Comparison of ENCODE assay signal across 1 cellular context in genomic region chr1:230977781-230978490, GRCh38.
A peak's percentile ranks its signal among the peaks of the same experiment; 100 is the strongest.
TF ChIP-seq lines count a peak whose summit lies in the region.

No MANE protein-coding gene starts in this region.

TF ChIP-seq in HEK293, 187 proteins besides CTCF, POLR2A, EP300 and RAD21 (continued from another document and continues in another):
- TF ChIP-seq ZSCAN18 (tag by site-specific recombination; IDR thresholded peaks at IDR 0.05) = no peak
- TF ChIP-seq ZNF776 (tag by site-specific recombination; IDR thresholded peaks at IDR 0.05; ENCODE audit: borderline replicate concordance) = no peak
- TF ChIP-seq ZFP37 (tag by site-specific recombination; IDR thresholded peaks at IDR 0.05) = 0 out of 2 replicates have a peak, but pooled peaks have one; percentile 52
- TF ChIP-seq ZEB2 (tag by site-specific recombination; IDR thresholded peaks at IDR 0.05) = peak; percentile 82
- no peak for TF ChIP-seq ZNF514 (tag by site-specific recombination; IDR thresholded peaks at IDR 0.05)
- peak; percentile 81 for TF ChIP-seq HIC1 (tag by site-specific recombination; IDR thresholded peaks at IDR 0.05)
- no peak; the same call in none of the 2 replicates for TF ChIP-seq ZNF2 (tag by site-specific recombination; IDR thresholded peaks at IDR 0.05)
- TF ChIP-seq ZNF837 (tag by site-specific recombination; IDR thresholded peaks at IDR 0.05) = no peak
- no peak for TF ChIP-seq ZNF426 (tag by site-specific recombination; IDR thresholded peaks at IDR 0.05)
- peak; percentile 47; the same call in 1 of the 2 replicates for TF ChIP-seq ZSCAN4 (tag by site-specific recombination; IDR thresholded peaks at IDR 0.05)
- no peak for TF ChIP-seq ZBTB10 (tag by site-specific recombination; IDR thresholded peaks at IDR 0.05)
- TF ChIP-seq ZNF549 (tag by site-specific recombination; IDR thresholded peaks at IDR 0.05) = no peak
- no peak; the same call in 1 of the 2 replicates for TF ChIP-seq INSM2 (tag by site-specific recombination; IDR thresholded peaks at IDR 0.05)
- no peak for TF ChIP-seq ZFP41 (tag by site-specific recombination; IDR thresholded peaks at IDR 0.05; ENCODE audit: borderline replicate concordance)
- no peak for TF ChIP-seq ZNF223 (tag by site-specific recombination; IDR thresholded peaks at IDR 0.05)
- TF ChIP-seq OVOL3 (tag by site-specific recombination; IDR thresholded peaks at IDR 0.05) = no peak
- no peak for TF ChIP-seq ZNF626 (tag by site-specific recombination; IDR thresholded peaks at IDR 0.05)
- TF ChIP-seq ZBTB1 (tag by site-specific recombination; IDR thresholded peaks at IDR 0.05) = no peak
- TF ChIP-seq ZNF830 (tag by site-specific recombination; IDR thresholded peaks at IDR 0.05; ENCODE audit: low read depth) = no peak
- TF ChIP-seq ZBTB17 (tag by site-specific recombination; IDR thresholded peaks at IDR 0.05) = peak; percentile 91
- peak; percentile 69; the same call in 1 of the 2 replicates for TF ChIP-seq ZNF501 (tag by site-specific recombination; IDR thresholded peaks at IDR 0.05)
- TF ChIP-seq ZNF184 (tag by site-specific recombination; IDR thresholded peaks at IDR 0.05) = 0 out of 2 replicates have a peak, but pooled peaks have one; percentile 29
- no peak for TF ChIP-seq ZNF221 (tag by site-specific recombination; IDR thresholded peaks at IDR 0.05; ENCODE audit: borderline replicate concordance)
- no peak for TF ChIP-seq SALL2 (tag by site-specific recombination; IDR thresholded peaks at IDR 0.05; ENCODE audit: borderline replicate concordance)
- no peak for TF ChIP-seq ZNF239 (tag by site-specific recombination; IDR thresholded peaks at IDR 0.05)
- peak; percentile 78 for TF ChIP-seq ZNF561 (tag by site-specific recombination; IDR thresholded peaks at IDR 0.05; ENCODE audit: borderline replicate concordance)
- no peak for TF ChIP-seq GLI4 (tag by site-specific recombination; IDR thresholded peaks at IDR 0.05)
- no peak for TF ChIP-seq PBX3 (CRISPR knock-in tag; IDR thresholded peaks at IDR 0.05)
- peak; percentile 90 for TF ChIP-seq ZFHX2 (tag by site-specific recombination; conservative IDR thresholded peaks at IDR 0.05)
- peak; percentile 57 for TF ChIP-seq KLF1 (tag by site-specific recombination; IDR thresholded peaks at IDR 0.05)
- TF ChIP-seq PRDM1 (tag by site-specific recombination; IDR thresholded peaks at IDR 0.05) = no peak
- no peak for TF ChIP-seq ZNF26 (tag by site-specific recombination; IDR thresholded peaks at IDR 0.05)
- TF ChIP-seq ZNF548 (tag by site-specific recombination; IDR thresholded peaks at IDR 0.05) = no peak
- TF ChIP-seq ZSCAN16 (tag by site-specific recombination; IDR thresholded peaks at IDR 0.05) = no peak
- TF ChIP-seq ZBTB21 (tag by site-specific recombination; IDR thresholded peaks at IDR 0.05) = no peak
- TF ChIP-seq ZNF488 (tag by site-specific recombination; IDR thresholded peaks at IDR 0.05) = no peak
- no peak for TF ChIP-seq ZBTB48 (tag by site-specific recombination; IDR thresholded peaks at IDR 0.05)
- TF ChIP-seq ZSCAN23 (tag by site-specific recombination; IDR thresholded peaks at IDR 0.05) = no peak
- no peak for TF ChIP-seq HOXC10 (CRISPR knock-in tag; IDR thresholded peaks at IDR 0.05)
- TF ChIP-seq ZNF48 (tag by site-specific recombination; IDR thresholded peaks at IDR 0.05) = no peak
- TF ChIP-seq ZSCAN5A (tag by site-specific recombination; IDR thresholded peaks at IDR 0.05) = no peak
- peak; percentile 79 for TF ChIP-seq ZXDB (tag by site-specific recombination; IDR thresholded peaks at IDR 0.05)
- peak; percentile 25; the same call in 1 of the 2 replicates for TF ChIP-seq PRDM10 (tag by site-specific recombination; IDR thresholded peaks at IDR 0.05)
- peak; percentile 32; the same call in 1 of the 2 replicates for TF ChIP-seq ZNF629 (tag by site-specific recombination; IDR thresholded peaks at IDR 0.05)
- TF ChIP-seq FEZF1 (tag by site-specific recombination; IDR thresholded peaks at IDR 0.05) = peak; percentile 80
- TF ChIP-seq ZNF211 (tag by site-specific recombination; IDR thresholded peaks at IDR 0.05; ENCODE audit: low read depth) = no peak
- no peak for TF ChIP-seq KLF7 (tag by site-specific recombination; IDR thresholded peaks at IDR 0.05; ENCODE audit: borderline replicate concordance)
- no peak for TF ChIP-seq BCL11A (tag by site-specific recombination; IDR thresholded peaks at IDR 0.05; ENCODE audit: low read depth)
- TF ChIP-seq HOXA7 (CRISPR knock-in tag; IDR thresholded peaks at IDR 0.05; ENCODE audit: borderline replicate concordance) = no peak
- no peak for TF ChIP-seq ZNF521 (tag by site-specific recombination; IDR thresholded peaks at IDR 0.05)
- peak; percentile 84 for TF ChIP-seq ZBTB8A (tag by site-specific recombination; IDR thresholded peaks at IDR 0.05)
